Comparison of ENCODE assay signal across 8 cellular contexts in the genomic region with DNA sequence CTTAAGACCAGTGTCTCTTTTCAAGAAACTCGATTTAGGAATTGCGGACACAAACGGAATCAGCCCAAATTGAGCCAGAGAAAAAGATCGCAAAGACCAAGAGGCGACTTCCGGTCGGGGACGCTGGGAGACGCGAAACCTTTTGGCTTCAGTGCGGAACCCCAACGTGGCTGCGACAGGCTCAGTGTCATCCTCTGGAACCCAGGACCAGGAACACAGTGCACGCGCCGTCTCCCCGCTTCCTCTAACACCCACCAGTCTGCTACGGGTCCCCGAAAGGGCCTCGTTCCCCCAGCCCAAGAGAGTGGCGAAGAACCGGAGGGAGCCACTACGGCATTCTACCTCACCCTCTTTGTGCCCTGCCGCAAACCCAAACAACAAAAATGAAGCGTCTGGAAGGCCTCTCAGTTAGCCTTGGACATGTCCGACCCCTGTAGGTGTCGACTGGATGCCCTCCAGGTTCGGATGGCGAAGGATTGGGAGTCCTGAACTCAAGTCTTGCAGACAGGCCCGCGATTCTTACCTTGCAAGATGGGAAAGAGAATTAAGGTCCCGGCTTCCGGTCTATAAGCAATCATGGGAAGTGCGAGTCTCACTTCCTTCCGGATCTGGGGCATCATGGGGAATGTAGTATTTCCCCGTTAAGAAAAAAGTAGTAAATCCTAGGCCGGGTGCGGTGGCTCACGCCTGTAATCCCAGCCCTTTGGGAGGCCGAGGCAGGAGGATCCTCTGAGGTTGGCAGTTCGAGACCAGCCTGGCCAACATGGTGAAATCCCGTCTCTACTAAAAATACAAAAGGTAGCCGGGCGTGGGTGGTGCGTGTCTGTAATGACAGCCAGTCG. TPM values are rescaled to one million over a fixed set of nuclear protein-coding genes. Genes with fewer than 3 reads are reported as not detected.
A peak's percentile ranks its signal among the peaks of the same experiment; 100 is the strongest.
DNase-seq lines count a peak whose midpoint lies in the region; ATAC-seq and TF ChIP-seq lines count a peak whose summit lies in the region.

A gene (minus strand): TSS at position 542 of the 842 bp plus-strand sequence. CDS start 949 bp downstream, outside the sequence.

- H3K27ac ChIP-seq in cingulate gyrus (ENCODE audit: low read depth, low read length) = peak within 1 kb of the TSS; percentile 92

- intact Hi-C loops in activated CD4-positive, alpha-beta T cell treated with anti-CD3 and anti-CD28 coated beads for 36 hours (cut with DNase I, micrococcal nuclease) = loop anchor here (1.0 to 10.0 kb wide), 15 partner anchors 9 to 1664 kb away; a partner anchor contains a TSS

- peak within 1 kb of the TSS; percentile 100 for H3K27ac Mint-ChIP-seq in activated CD4-positive, alpha-beta T cell treated with anti-CD3 and anti-CD28 coated beads for 36 hours

- H3K4me3 Mint-ChIP-seq in activated CD4-positive, alpha-beta T cell treated with anti-CD3 and anti-CD28 coated beads for 36 hours = peak within 1 kb of the TSS; percentile 93

- peak; percentile 68 for ATAC-seq in GM19025 (IDR thresholded peaks at IDR 0.05; ENCODE audit: low read depth, unreplicated experiment)
- ATAC-seq in HG03378 (IDR thresholded peaks at IDR 0.05; ENCODE audit: unreplicated experiment) = peak; percentile 83
- ATAC-seq in activated CD4-positive, alpha-beta T cell treated with anti-CD3 and anti-CD28 coated beads for 36 hours = peak; percentile 92

- H3K27me3 Mint-ChIP-seq in activated CD4-positive, alpha-beta T cell treated with anti-CD3 and anti-CD28 coated beads for 36 hours = no peaks in the 10 kb centered on the region

- H3K4me3 ChIP-seq in AG09309 (ENCODE audit: control insufficient read depth, low read depth, low read length) = peak within 1 kb of the TSS; percentile 79

- peaks cover 42% of the 10 kb centered on the region for H3K4me1 Mint-ChIP-seq in activated CD4-positive, alpha-beta T cell treated with anti-CD3 and anti-CD28 coated beads for 36 hours

- CTCF ChIA-PET in activated CD4-positive, alpha-beta T cell treated with anti-CD3 and anti-CD28 coated beads for 36 hours (lab: Charles Lee) = no interaction called here

- H3K9me3 Mint-ChIP-seq in activated CD4-positive, alpha-beta T cell treated with anti-CD3 and anti-CD28 coated beads for 36 hours (ENCODE audit: low read depth) = no peaks in the 10 kb centered on the region

- peaks cover 52% of the 10 kb centered on the region for H3K36me3 Mint-ChIP-seq in activated CD4-positive, alpha-beta T cell treated with anti-CD3 and anti-CD28 coated beads for 36 hours (ENCODE audit: low read depth)

- POLR2A ChIA-PET in activated CD4-positive, alpha-beta T cell treated with anti-CD3 and anti-CD28 coated beads for 36 hours (lab: Charles Lee) = no interaction called here

- DNase-seq in AG09309 (ENCODE audit: low read depth) (peak; percentile 73), NCI-H510A (lab: John Stamatoyannopoulos, UW) (peak; percentile 95), kidney tubule cell (ENCODE audit: low spot score) (peak; percentile 95)
- DNase-seq in activated CD4-positive, alpha-beta T cell treated with anti-CD3 and anti-CD28 coated beads for 36 hours = peak; percentile 86
- peak; percentile 37 to 66 (median 53) for DNase-seq in stimulated activated CD4-positive, alpha-beta T cell treated with anti-CD3 and anti-CD28 coated beads, Interleukin-1b, Interleukin-23, amount 100 ng/mL, for 24 hours (ENCODE audit: low read depth in 4 of 4, low spot score in 1 of 4)

- no peak for TF ChIP-seq CTCF in AG09309 (IDR thresholded peaks at IDR 0.05; ENCODE audit: control insufficient read depth, insufficient read depth, low read depth, low read length, missing control alignments)

RNA-seq across cellular contexts. Expression of the gene that starts here (rescaled TPM):
- total RNA-seq in activated CD4-positive, alpha-beta T cell treated with anti-CD3 and anti-CD28 coated beads for 36 hours = 1,000 to 10,000 TPM; 2,097 to 2,202 TPM

Comparison
In these comparisons a context has a peak if more than half of its experiments do, and no peak if none do; other contexts are left out.
1. Peak in every context shown above with its lines: DNase-seq, ATAC-seq, H3K4me3 ChIP-seq and H3K27ac ChIP-seq.